Comparison of ENCODE assay signal across 9 cellular contexts in genomic region chr2:210195066-210195852, GRCh38. TPM values are rescaled to one million over a fixed set of nuclear protein-coding genes. Genes with fewer than 3 reads are reported as not detected.
DNase-seq lines count a peak whose midpoint lies in the region; ATAC-seq, FAIRE-seq and TF ChIP-seq lines count a peak whose summit lies in the region.
"Had no signal": no experiment of that assay in that cellular context is flagged by ENCODE, and none has a peak within 500 bp of the region (broad histone marks: within the 10 kb centered on the region; RNA-seq: fewer than 3 reads in every experiment).

No MANE protein-coding gene starts in this region.

- H3K27me3 ChIP-seq in Panc1 (ENCODE audit: control insufficient read depth, insufficient read depth, low read length): no peaks in the 10 kb centered on the region; the same call in 1 of the 2 replicates
- H3K27me3 ChIP-seq: BLaER1 had no signal

- CTCF ChIA-PET in Panc1 (lab: Charles Lee): interaction anchor here (0.7 kb wide), 1 partner anchor 24 kb away, joined by 3 read pairs; no protein-coding TSS in a partner anchor

- no peak overlapping the region for H3K4me3 ChIP-seq in Jurkat, Clone E6-1 (ENCODE audit: low read length)
- peak overlapping the region in 1 of 2 experiments; percentile 19; a peak in 1 of 4 replicates for H3K4me3 ChIP-seq in Panc1 (ENCODE audit: low read depth in 2 of 2, low read length in 2 of 2)
- H3K4me3 ChIP-seq: BLaER1 had no signal

- H3K9me3 ChIP-seq in Panc1 (ENCODE audit: control insufficient read depth, insufficient read depth, low read depth, low read length): no peaks in the 10 kb centered on the region
- H3K9me3 ChIP-seq: BLaER1 had no signal

- intact Hi-C loops in Panc1 (cut with micrococcal nuclease; ENCODE audit: unreplicated experiment): loop anchor here (1.0 to 10.0 kb wide), 5 partner anchors 117 to 1800 kb away; partner anchors contain the start of gene MAP2

- in situ Hi-C loops in Panc1 (cut with HindIII; ENCODE audit: low pct_unique_long_range_greater_than_20kb, low sequenced_read_pairs): no loop called here

- no peak overlapping the region for H3K27ac ChIP-seq in Panc1 (ENCODE audit: low read length)
- H3K27ac ChIP-seq: BLaER1 had no signal

- no TSS peak for BruUV-seq in Panc1 (replicated peaks; lab: Mats Ljungman, UMichigan)

- FAIRE-seq in endometrium (lab: Jason Lieb, UNC): peak; percentile 96

- H3K27ac Mint-ChIP-seq in naive B cell: no peak overlapping the region

- H3K4me1 Mint-ChIP-seq in naive B cell: no peaks in the 10 kb centered on the region

- no peaks in the 10 kb centered on the region for H3K36me3 Mint-ChIP-seq in naive B cell

- peak; percentile 73; the same call in 1 of the 2 replicates for ATAC-seq in Panc1
- peak in 1 of 2 donors; percentile 35 for ATAC-seq in naive B cell (ENCODE audit: low read depth in 2 of 2)

- no peaks in the 10 kb centered on the region for H3K36me3 ChIP-seq in Panc1 (ENCODE audit: control insufficient read depth, insufficient read depth, low read length)
- H3K36me3 ChIP-seq: BLaER1 had no signal

- no peaks in the 10 kb centered on the region for H3K27me3 Mint-ChIP-seq in naive B cell

- H3K4me3 Mint-ChIP-seq in naive B cell: no peak overlapping the region

- POLR2A ChIA-PET in Panc1 (lab: Charles Lee): no interaction called here

- TF ChIP-seq CTCF in Panc1 (IDR thresholded peaks at IDR 0.05): peak; percentile 69; the same call in 1 of the 2 replicates

- H3K9me3 Mint-ChIP-seq in naive B cell: no peaks in the 10 kb centered on the region

- DNase-seq in DMS 273 (lab: John Stamatoyannopoulos, UW; ENCODE audit: unreplicated experiment) (peak; percentile 74), DMS 273 treated with DMSO at 0.1 percent for 48 hours (lab: John Stamatoyannopoulos, UW) (no peak), Panc1 (ENCODE audit: low read depth, low spot score) (peak; percentile 30), naive B cell (peak; percentile 28), HuH-7.5 (ENCODE audit: low spot score) (no peak)
- DNase-seq in Jurkat, Clone E6-1 (ENCODE audit: low read depth, low spot score): peak; percentile 64
- no peak for DNase-seq in activated CD8-positive, alpha-beta memory T cell treated with anti-CD3 and anti-CD28 coated beads, Interleukin-2, amount 50 U/mL, for 4 hours

- no peaks in the 10 kb centered on the region for H3K4me1 ChIP-seq in Panc1 (ENCODE audit: control insufficient read depth, insufficient read depth, low read length)

RNA-seq across cellular contexts. Expression of gene KANSL1L, which starts 24.1 kb away (rescaled TPM):
- 4.3 TPM for polyA plus RNA-seq in Jurkat, Clone E6-1 (2012; ENCODE audit: insufficient read depth, insufficient read length)
- 10.5 TPM for total RNA-seq in Panc1 (2021; ENCODE audit: unreplicated experiment)
- polyA plus RNA-seq in Panc1 (2012; ENCODE audit: insufficient read length): 2.0 TPM
- 1 to 10 TPM in 5 of 6 donors, under 1 TPM in 1; 0.52 to 3.2 (median 2.4) TPM for polyA plus RNA-seq in naive B cell (ENCODE audit: low read depth in 6 of 6)

RNA-seq across cellular contexts. Expression of gene ACADL, which starts 30.0 kb away (rescaled TPM):
- not detected for polyA plus RNA-seq in Jurkat, Clone E6-1 (2012; ENCODE audit: insufficient read depth, insufficient read length)
- total RNA-seq in Panc1 (2021; ENCODE audit: unreplicated experiment): not detected
- not detected for polyA plus RNA-seq in Panc1 (2012; ENCODE audit: insufficient read length)
- not detected for polyA plus RNA-seq in naive B cell (ENCODE audit: low read depth in 6 of 6)

Comparison
In these comparisons a context has a peak if more than half of its experiments do, and no peak if none do; other contexts are left out.
1. DNase-seq: peak in DMS 273 (single experiment), Jurkat, Clone E6-1 (single experiment), Panc1 (single experiment) and naive B cell (single experiment); none in DMS 273 treated with DMSO at 0.1 percent for 48 hours (single experiment), activated CD8-positive, alpha-beta memory T cell treated with anti-CD3 and anti-CD28 coated beads, Interleukin-2, amount 50 U/mL, for 4 hours (single experiment) and HuH-7.5 (single experiment).